In genomic region chr18:51458861-51459260, GRCh38 we compare ENCODE assay signal across 23 cellular contexts.
"Had no signal": no experiment of that assay in that cellular context is flagged by ENCODE, and none has a peak within 500 bp of the region (broad histone marks: within the 10 kb centered on the region; RNA-seq: fewer than 3 reads in every experiment).

No MANE protein-coding gene starts in this region.

- H3K36me3 ChIP-seq: heart right ventricle, left ventricle myocardium inferior, ovary, prostate gland, spleen, suprapubic skin, thoracic aorta, tibial artery, upper lobe of right lung had no signal

- H3K27ac ChIP-seq: heart right ventricle, hepatocyte, left ventricle myocardium inferior, ovary, prostate gland, skin epidermis, spleen, suprapubic skin, thoracic aorta, tibial artery, upper lobe of right lung had no signal

- H3K9me3 ChIP-seq: heart right ventricle, left ventricle myocardium inferior, ovary, prostate gland, spleen, suprapubic skin, thoracic aorta, tibial artery, upper lobe of right lung had no signal

- H3K4me3 ChIP-seq: heart right ventricle, hepatocyte, left ventricle myocardium inferior, lung, ovary, prostate gland, skin epidermis, spleen, suprapubic skin, thoracic aorta, tibial artery, upper lobe of right lung had no signal

- H3K4me1 ChIP-seq: heart right ventricle, left ventricle myocardium inferior, prostate gland, spleen, suprapubic skin, tibial artery, upper lobe of right lung had no signal

- FAIRE-seq: keratinocyte, urothelium cell line had no signal

- DNase-seq: heart right ventricle; left ventricle myocardium inferior; mesendoderm; naive B cell; natural killer cell; ovary; posterior cingulate gyrus; retina; right cardiac atrium; spleen; stimulated activated CD4-positive, alpha-beta T cell treated with anti-CD3 and anti-CD28 coated beads, Interleukin-4, amount 100 ng/mL, for 24 hours; stimulated activated naive CD4-positive, alpha-beta T cell; tibial artery; trophoblast cell; upper lobe of right lung had no signal

- H3K27me3 ChIP-seq: heart right ventricle, hepatocyte, ovary, spleen, suprapubic skin, tibial artery, upper lobe of right lung had no signal
